Comparison of ENCODE assay signal across 8 cellular contexts in genomic region chr1:145996433-145997155, GRCh38. TPM values are rescaled to one million over a fixed set of nuclear protein-coding genes. Genes with fewer than 3 reads are reported as not detected.
A peak's percentile ranks its signal among the peaks of the same experiment; 100 is the strongest.
DNase-seq lines count a peak whose midpoint lies in the region; ATAC-seq and TF ChIP-seq lines count a peak whose summit lies in the region.

A gene with protein sequence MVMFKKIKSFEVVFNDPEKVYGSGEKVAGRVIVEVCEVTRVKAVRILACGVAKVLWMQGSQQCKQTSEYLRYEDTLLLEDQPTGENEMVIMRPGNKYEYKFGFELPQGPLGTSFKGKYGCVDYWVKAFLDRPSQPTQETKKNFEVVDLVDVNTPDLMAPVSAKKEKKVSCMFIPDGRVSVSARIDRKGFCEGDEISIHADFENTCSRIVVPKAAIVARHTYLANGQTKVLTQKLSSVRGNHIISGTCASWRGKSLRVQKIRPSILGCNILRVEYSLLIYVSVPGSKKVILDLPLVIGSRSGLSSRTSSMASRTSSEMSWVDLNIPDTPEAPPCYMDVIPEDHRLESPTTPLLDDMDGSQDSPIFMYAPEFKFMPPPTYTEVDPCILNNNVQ (minus strand): TSS chr1:145996579. CDS start chr1:145996266, 313 bp downstream.

- no peak for TF ChIP-seq CTCF in GM12875 (IDR thresholded peaks at IDR 0.05; ENCODE audit: borderline replicate concordance, insufficient read depth, low read depth, low read length)
- no peak for TF ChIP-seq CTCF in osteocyte (IDR thresholded peaks at IDR 0.05)
- TF ChIP-seq CTCF in thoracic aorta (IDR thresholded peaks at IDR 0.05), result no peak

- H3K36me3 ChIP-seq in thoracic aorta, result peaks cover 19% of the 10 kb centered on the region

- no peaks in the 10 kb centered on the region for H3K9me3 ChIP-seq in thoracic aorta

- intact Hi-C loops in Right ventricle myocardium inferior (cut with DNase I), result no loop called here

- no peaks in the 10 kb centered on the region for H3K27me3 ChIP-seq in thoracic aorta (replicated peaks; ENCODE audit: insufficient read depth)

- peaks cover 70% of the 10 kb centered on the region for H3K4me1 Mint-ChIP-seq in activated naive CD8-positive, alpha-beta T cell treated with anti-CD3 and anti-CD28 coated beads, Interleukin-2, amount 50 U/mL, for 24 hours
- peaks cover 52% of the 10 kb centered on the region for H3K4me1 Mint-ChIP-seq in osteocyte (ENCODE audit: unreplicated experiment)

- H3K27me3 Mint-ChIP-seq in activated naive CD8-positive, alpha-beta T cell treated with anti-CD3 and anti-CD28 coated beads, Interleukin-2, amount 50 U/mL, for 24 hours, result no peaks in the 10 kb centered on the region
- no peaks in the 10 kb centered on the region for H3K27me3 Mint-ChIP-seq in osteocyte (ENCODE audit: unreplicated experiment)

- ATAC-seq in HG02798 (IDR thresholded peaks at IDR 0.05; ENCODE audit: poor library complexity, unreplicated experiment) (peak; percentile 97), Right ventricle myocardium inferior (peak; percentile 87), thoracic aorta (ENCODE audit: insufficient number of reproducible peaks, low FRiP score, low read depth) (peak; percentile 81)
- ATAC-seq in activated naive CD8-positive, alpha-beta T cell treated with anti-CD3 and anti-CD28 coated beads, Interleukin-2, amount 50 U/mL, for 24 hours, result peak; percentile 92

- H3K4me3 Mint-ChIP-seq in activated naive CD8-positive, alpha-beta T cell treated with anti-CD3 and anti-CD28 coated beads, Interleukin-2, amount 50 U/mL, for 24 hours, result peak within 1 kb of the TSS; percentile 85
- H3K4me3 Mint-ChIP-seq in osteocyte (ENCODE audit: unreplicated experiment), result peak within 1 kb of the TSS; percentile 94

- H3K27ac ChIP-seq in thoracic aorta, result peak within 1 kb of the TSS; percentile 84 to 89

- peaks cover 40 to 65% of the 10 kb centered on the region in 2 donors for H3K4me1 ChIP-seq in thoracic aorta (ENCODE audit: control insufficient read depth in 1 of 2, low read depth in 2 of 2)

- peak; percentile 96 for DNase-seq in NCI-H1436 treated with DMSO at 0.1 percent for 48 hours (lab: John Stamatoyannopoulos, UW)
- peak; percentile 87 for DNase-seq in T follicular helper cell (ENCODE audit: low read depth)
- DNase-seq in activated naive CD8-positive, alpha-beta T cell treated with anti-CD3 and anti-CD28 coated beads, Interleukin-2, amount 50 U/mL, for 24 hours, result peak; percentile 95
- peak; percentile 100 for DNase-seq in Right ventricle myocardium inferior (ENCODE audit: missing footprints)
- DNase-seq in osteocyte (ENCODE audit: extremely low spot score, unreplicated experiment), result peak; percentile 98
- DNase-seq in thoracic aorta (ENCODE audit: low spot score), result peak; percentile 98

- peak within 1 kb of the TSS; percentile 91 for H3K27ac Mint-ChIP-seq in activated naive CD8-positive, alpha-beta T cell treated with anti-CD3 and anti-CD28 coated beads, Interleukin-2, amount 50 U/mL, for 24 hours
- peak within 1 kb of the TSS; percentile 96 for H3K27ac Mint-ChIP-seq in osteocyte (ENCODE audit: unreplicated experiment)

- H3K9me3 Mint-ChIP-seq in activated naive CD8-positive, alpha-beta T cell treated with anti-CD3 and anti-CD28 coated beads, Interleukin-2, amount 50 U/mL, for 24 hours, result no peaks in the 10 kb centered on the region
- H3K9me3 Mint-ChIP-seq in osteocyte (ENCODE audit: unreplicated experiment), result no peaks in the 10 kb centered on the region

- H3K4me3 ChIP-seq in GM12875 (ENCODE audit: low read depth, low read length) (peak within 1 kb of the TSS; percentile 81), thoracic aorta (peak within 1 kb of the TSS; percentile 94)

- peaks cover 43% of the 10 kb centered on the region for H3K36me3 Mint-ChIP-seq in activated naive CD8-positive, alpha-beta T cell treated with anti-CD3 and anti-CD28 coated beads, Interleukin-2, amount 50 U/mL, for 24 hours (ENCODE audit: low read depth)
- H3K36me3 Mint-ChIP-seq in osteocyte (ENCODE audit: unreplicated experiment), result peaks cover 38% of the 10 kb centered on the region

RNA-seq across cellular contexts. Expression of the gene that starts here (rescaled TPM):
- total RNA-seq in Right ventricle myocardium inferior (1,017 TPM), osteocyte (246 and 274 TPM in 2 replicates), thoracic aorta (100 to 1,000 TPM; 423 to 622 TPM)

Comparison
In these comparisons a context has a peak if more than half of its experiments do, and no peak if none do; other contexts are left out.
1. Peak in every context shown above with its lines: DNase-seq, ATAC-seq, H3K4me3 ChIP-seq and H3K27ac ChIP-seq.